23 cellular contexts compared by ENCODE assay signal in genomic region chr2:110737783-110738182, GRCh38. TPM values are rescaled to one million over a fixed set of nuclear protein-coding genes. Genes with fewer than 3 reads are reported as not detected.
DNase-seq lines count a peak whose midpoint lies in the region; ATAC-seq and TF ChIP-seq lines count a peak whose summit lies in the region.
"Had no signal": no experiment of that assay in that cellular context is flagged by ENCODE, and none has a peak within 500 bp of the region (broad histone marks: within the 10 kb centered on the region; RNA-seq: fewer than 3 reads in every experiment).

No MANE protein-coding gene starts in this region.

- no peak overlapping the region for H3K27ac ChIP-seq in substantia nigra (ENCODE audit: low read depth, low read length, poor library complexity, severe bottlenecking)
- H3K27ac ChIP-seq: A549; BLaER1 treated with 17β-estradiol and CSF1 and Interleukin-3, amounts not matched to agents 10 nM and 100 nM; GM23248 had no signal

- POLR2A ChIA-PET in WTC11 (lab: Charles Lee) = no interaction called here

- H3K27ac Mint-ChIP-seq in WTC11 (peak overlapping the region; percentile 28), endothelial cell (ENCODE audit: unreplicated experiment) (peak overlapping the region; percentile 25)
- H3K27ac Mint-ChIP-seq: CD14-positive monocyte; CD4-positive, alpha-beta T cell; CD8-positive, alpha-beta memory T cell; HFFc6 had no signal

- no peak for TF ChIP-seq CTCF in WTC11 (IDR thresholded peaks at IDR 0.05)
- no peak for TF ChIP-seq CTCF in endothelial cell (IDR thresholded peaks at IDR 0.05; ENCODE audit: unreplicated experiment)

- CTCF ChIA-PET in WTC11 (lab: Charles Lee) = interaction anchor here (1.3 kb wide), 1 partner anchor 17 kb away, joined by 5 read pairs; no protein-coding TSS in a partner anchor

- H3K27me3 Mint-ChIP-seq in WTC11 (ENCODE audit: low read depth) = peaks cover 21% of the 10 kb centered on the region
- peaks cover 2% of the 10 kb centered on the region for H3K27me3 Mint-ChIP-seq in endothelial cell (ENCODE audit: unreplicated experiment)

- no peak overlapping the region for H3K4me3 Mint-ChIP-seq in WTC11
- H3K4me3 Mint-ChIP-seq in endothelial cell (ENCODE audit: unreplicated experiment) = no peak overlapping the region
- H3K4me3 Mint-ChIP-seq: CD14-positive monocyte; CD4-positive, alpha-beta T cell; CD8-positive, alpha-beta memory T cell; HFFc6 had no signal

- H3K9me3 Mint-ChIP-seq in WTC11 = peaks cover 8% of the 10 kb centered on the region
- H3K9me3 Mint-ChIP-seq in endothelial cell (ENCODE audit: unreplicated experiment) = no peaks in the 10 kb centered on the region
- H3K9me3 Mint-ChIP-seq: CD4-positive, alpha-beta T cell; HFFc6 had no signal

- H3K4me1 Mint-ChIP-seq in WTC11 (peaks cover 66% of the 10 kb centered on the region), endothelial cell (ENCODE audit: unreplicated experiment) (peaks cover 19% of the 10 kb centered on the region)

- H3K36me3 Mint-ChIP-seq in WTC11 (peaks cover 21% of the 10 kb centered on the region), endothelial cell (ENCODE audit: low read depth, unreplicated experiment) (no peaks in the 10 kb centered on the region)
- H3K36me3 Mint-ChIP-seq: CD14-positive monocyte had no signal

- ATAC-seq in WTC11 = no peak
- no peak for ATAC-seq in GM19324 (IDR thresholded peaks at IDR 0.05; ENCODE audit: low FRiP score, unreplicated experiment)
- no peak for ATAC-seq in HG03159 (IDR thresholded peaks at IDR 0.05; ENCODE audit: unreplicated experiment)
- ATAC-seq: A549 had no signal

- DNase-seq in ELF-1 (ENCODE audit: low read depth, low spot score) (peak; percentile 61), WTC11 (ENCODE audit: low spot score) (no peak), endothelial cell (ENCODE audit: low spot score) (no peak), substantia nigra (lab: John Stamatoyannopoulos, UW) (no peak), ureter (ENCODE audit: low spot score) (no peak)
- DNase-seq: 8988T; ACHN; AML-193; BE2C; Calu3; CD4-positive, alpha-beta T cell; CD8-positive, alpha-beta memory T cell; DMS53; DMS79 treated with DMSO at 0.1 percent for 48 hours; GM23248; HFFc6 had no signal

TF ChIP-seq in WTC11, 78 proteins besides CTCF, POLR2A, EP300 and RAD21:
- no peak for TF ChIP-seq PRRX2 (CRISPR knock-in tag; IDR thresholded peaks at IDR 0.05)
- no peak for TF ChIP-seq TEAD4 (CRISPR knock-in tag; IDR thresholded peaks at IDR 0.05)
TF ChIP-seq in WTC11: peak in this region for 0.

RNA-seq across cellular contexts. Expression of gene ACOXL, which starts 5.4 kb away (rescaled TPM):
- total RNA-seq in WTC11 (2021) (14.6 to 15.8 TPM (median 14.9 TPM) in 3 replicates), endothelial cell (ENCODE audit: unreplicated experiment) (0.44 TPM), ureter (52.7 TPM)
- total RNA-seq: CD4-positive, alpha-beta T cell; Daoy; GM23248; H4; HFFc6 had no signal

RNA-seq across cellular contexts. Expression of gene BUB1, which starts 59.9 kb away (rescaled TPM):
- total RNA-seq in WTC11 (2021) = 115 to 118 TPM (median 116 TPM) in 3 replicates
- 12.5 TPM for total RNA-seq in endothelial cell (ENCODE audit: unreplicated experiment)
- total RNA-seq in ureter = 1.4 TPM

Comparison
In these comparisons a context has a peak if more than half of its experiments do, and no peak if none do; other contexts are left out.
1. RNA of gene ACOXL, which starts 5.4 kb away (total RNA-seq): 52.7 TPM in ureter (single experiment) and 14.6 to 15.8 TPM in WTC11; 0.44 TPM in endothelial cell (single experiment); every median in the first group is over 10 times any median in the second.